In genomic region chr20:40251284-40251932, GRCh38 we compare ENCODE assay signal across 9 cellular contexts.
DNase-seq lines count a peak whose midpoint lies in the region; ATAC-seq and TF ChIP-seq lines count a peak whose summit lies in the region.
"Had no signal": no experiment of that assay in that cellular context is flagged by ENCODE, and none has a peak within 500 bp of the region (broad histone marks: within the 10 kb centered on the region; RNA-seq: fewer than 3 reads in every experiment).

No MANE protein-coding gene starts in this region.

- H3K27ac Mint-ChIP-seq in type B pancreatic cell: no peak overlapping the region
- H3K27ac Mint-ChIP-seq: T-helper 1 cell treated with Interleukin-12 subunit alpha and Interleukin-12 subunit beta and Interleukin-4 antibody, amounts not matched to agents 30 μg/mL and 1 μg/mL, for 36 hours had no signal

- H3K27ac ChIP-seq in cardiac muscle cell (no peak overlapping the region), esophagus squamous epithelium (no peak overlapping the region)

- H3K27me3 ChIP-seq in cardiac muscle cell (no peaks in the 10 kb centered on the region), esophagus squamous epithelium (no peaks in the 10 kb centered on the region)

- no peaks in the 10 kb centered on the region for H3K4me1 ChIP-seq in cardiac muscle cell (ENCODE audit: low read depth)
- H3K4me1 ChIP-seq in esophagus squamous epithelium: peaks cover 4 to 30% (median 8%) of the 10 kb centered on the region in 3 donors

- H3K36me3 Mint-ChIP-seq in type B pancreatic cell: no peaks in the 10 kb centered on the region

- H3K27me3 Mint-ChIP-seq in type B pancreatic cell: no peaks in the 10 kb centered on the region

- H3K4me1 Mint-ChIP-seq in type B pancreatic cell (ENCODE audit: unreplicated experiment): peaks cover 17% of the 10 kb centered on the region

- no peak for ATAC-seq in HG02798 (IDR thresholded peaks at IDR 0.05; ENCODE audit: poor library complexity, unreplicated experiment)

- H3K4me3 ChIP-seq in cardiac muscle cell (no peak overlapping the region), esophagus squamous epithelium (no peak overlapping the region)

- H3K9me3 ChIP-seq in cardiac muscle cell (ENCODE audit: low read depth) (no peaks in the 10 kb centered on the region), esophagus squamous epithelium (peaks cover 0 to 8% (median 0%) of the 10 kb centered on the region in 3 donors)

- no peak overlapping the region for H3K4me3 Mint-ChIP-seq in type B pancreatic cell
- H3K4me3 Mint-ChIP-seq: T-helper 1 cell treated with Interleukin-12 subunit alpha and Interleukin-12 subunit beta and Interleukin-4 antibody, amounts not matched to agents 30 μg/mL and 1 μg/mL, for 36 hours had no signal

- DNase-seq in cardiac muscle cell (ENCODE audit: low read depth in 1 of 2, low spot score in 1 of 2) (peak; percentile 19 to 27), cardiac septum (ENCODE audit: low spot score) (no peak), NCI-H82 (lab: John Stamatoyannopoulos, UW) (peak; percentile 80), esophagus squamous epithelium (lab: John Stamatoyannopoulos, UW) (no peak), type B pancreatic cell (ENCODE audit: extremely low spot score, unreplicated experiment) (no peak), foreskin melanocyte (no peak)
- no peak for DNase-seq in activated naive CD4-positive, alpha-beta T cell treated with Interleukin-2 at 50 U/mL for 16 hours

- intact Hi-C loops in cardiac septum (cut with DNase I) (loop anchor here (10.0 kb wide), 1 partner anchor 367 kb away; no protein-coding TSS in a partner anchor), esophagus squamous epithelium (cut with DNase I) (no loop called here)

- peaks cover 10% of the 10 kb centered on the region for H3K9me3 Mint-ChIP-seq in type B pancreatic cell
- H3K9me3 Mint-ChIP-seq: T-helper 1 cell treated with Interleukin-12 subunit alpha and Interleukin-12 subunit beta and Interleukin-4 antibody, amounts not matched to agents 30 μg/mL and 1 μg/mL, for 36 hours had no signal

- no peaks in the 10 kb centered on the region for H3K36me3 ChIP-seq in cardiac muscle cell
- H3K36me3 ChIP-seq in esophagus squamous epithelium: no peaks in the 10 kb centered on the region

- no peak for TF ChIP-seq POLR2A in esophagus squamous epithelium (IDR thresholded peaks at IDR 0.05)

- 56 to 70% methylated on average over 7 to 9 of the region's 9 CpGs for WGBS in esophagus squamous epithelium, 2 donors

- TF ChIP-seq CTCF in cardiac muscle cell (IDR thresholded peaks at IDR 0.05; ENCODE audit: low read depth, low read length): peak; percentile 52
- peak in 5 of 6 experiments; percentile 19 to 58 (median 40) for TF ChIP-seq CTCF in esophagus squamous epithelium (IDR thresholded peaks at IDR 0.05)
- peak; percentile 44 for TF ChIP-seq CTCF in type B pancreatic cell (conservative IDR thresholded peaks at IDR 0.05)

Comparison
In these comparisons a context has a peak if more than half of its experiments do, and no peak if none do; other contexts are left out.
1. DNase-seq: peak in cardiac muscle cell (2 of 2) and NCI-H82 (single experiment); none in cardiac septum (single experiment), esophagus squamous epithelium (single experiment), type B pancreatic cell (single experiment), activated naive CD4-positive, alpha-beta T cell treated with Interleukin-2 at 50 U/mL for 16 hours (single experiment) and foreskin melanocyte (single experiment).
2. Peak in every context shown above with its lines, with median percentiles within 50 percentile points of each other: CTCF ChIP-seq.